8 cellular contexts compared by ENCODE assay signal in the genomic region with DNA sequence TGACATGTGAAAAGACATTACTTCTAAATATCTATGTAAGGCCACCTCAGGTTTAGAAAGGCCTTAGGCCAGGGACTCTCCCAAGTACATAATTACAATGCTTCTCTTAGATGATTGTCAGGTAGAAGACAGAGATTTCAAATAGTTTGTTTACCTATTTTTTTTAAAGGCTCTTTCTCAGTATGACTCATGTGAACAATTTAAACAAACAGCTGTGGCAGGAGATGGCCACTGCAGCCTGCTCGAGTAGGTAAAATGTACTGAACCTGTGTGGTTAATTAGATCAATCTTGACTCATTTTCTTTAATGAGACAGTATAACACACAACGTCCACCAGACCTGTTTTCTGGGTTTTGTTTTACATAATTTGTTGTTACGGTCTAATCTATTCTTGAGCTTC. TPM values are rescaled to one million over a fixed set of nuclear protein-coding genes. Genes with fewer than 3 reads are reported as not detected.
DNase-seq lines count a peak whose midpoint lies in the region; ATAC-seq, FAIRE-seq and TF ChIP-seq lines count a peak whose summit lies in the region.

No MANE protein-coding gene starts in this region.

- no peaks in the 10 kb centered on the region for H3K9me2 ChIP-seq in hepatocyte (replicated peaks; ENCODE audit: insufficient read depth)

- no peaks in the 10 kb centered on the region for H3K79me2 ChIP-seq in hepatocyte

- H3K4me2 ChIP-seq in BLaER1 = 0 out of 2 replicates have a peak overlapping the region, but pooled peaks have one; percentile 52
- no peak overlapping the region for H3K4me2 ChIP-seq in hepatocyte

- H3K27ac ChIP-seq in BLaER1 (no peak overlapping the region), hepatocyte (peak overlapping the region; percentile 14)

- no peak overlapping the region for H3K9ac ChIP-seq in BLaER1

- H2AFZ ChIP-seq in hepatocyte = no peak overlapping the region

- ATAC-seq in GM18909 (IDR thresholded peaks at IDR 0.05; ENCODE audit: poor library complexity, unreplicated experiment) (peak; percentile 93), HG03045 (IDR thresholded peaks at IDR 0.05; ENCODE audit: unreplicated experiment) (peak; percentile 87)

- H3K27me3 ChIP-seq in BLaER1 = no peaks in the 10 kb centered on the region
- H3K27me3 ChIP-seq in hepatocyte = no peaks in the 10 kb centered on the region

- TF ChIP-seq CTCF in hepatocyte (IDR thresholded peaks at IDR 0.05; ENCODE audit: poor library complexity) (no peak), D721Med (IDR thresholded peaks at IDR 0.05; ENCODE audit: insufficient read depth, missing control alignments) (no peak)

- FAIRE-seq in D721Med (lab: Jason Lieb, UNC) = no peak

- H4K20me1 ChIP-seq in BLaER1 = peaks cover 100% of the 10 kb centered on the region
- H4K20me1 ChIP-seq in hepatocyte (ENCODE audit: insufficient read depth, poor library complexity, severe bottlenecking) = no peaks in the 10 kb centered on the region

- H3K4me1 ChIP-seq in BLaER1 (peaks cover 92% of the 10 kb centered on the region), hepatocyte (ENCODE audit: insufficient read depth) (peaks cover 9% of the 10 kb centered on the region)

- H3K9me3 ChIP-seq in BLaER1 = no peaks in the 10 kb centered on the region
- no peaks in the 10 kb centered on the region for H3K9me3 ChIP-seq in hepatocyte (ENCODE audit: low read depth)

- H3K4me3 ChIP-seq in BLaER1 (no peak overlapping the region), hepatocyte (no peak overlapping the region)

- DNase-seq in NCI-H345 (lab: John Stamatoyannopoulos, UW) (peak; percentile 36), hepatocyte (ENCODE audit: low spot score) (peak; percentile 28), NOMO-1 treated with DMSO at 0.1 percent for 48 hours (lab: John Stamatoyannopoulos, UW; ENCODE audit: unreplicated experiment) (no peak), AG20443 (ENCODE audit: low spot score) (no peak), D721Med (ENCODE audit: insufficient read length, low spot score) (no peak)

- WGBS in hepatocyte (ENCODE audit: low lambda C conversion rate, missing lambda C conversion rate) = 31% methylated on average over 3 of the region's 3 CpGs

- H3K36me3 ChIP-seq in BLaER1 (peaks cover 69% of the 10 kb centered on the region), hepatocyte (replicated peaks; ENCODE audit: insufficient read depth, low read depth) (no peaks in the 10 kb centered on the region)

RNA-seq across cellular contexts. Expression of a gene that starts 50.2 kb away (rescaled TPM):
- total RNA-seq in hepatocyte = 7.5 and 8.6 TPM in 2 replicates
- 7.6 and 10.4 TPM in 2 replicates for polyA plus RNA-seq in hepatocyte

Comparison
In these comparisons a context has a peak if more than half of its experiments do, and no peak if none do; other contexts are left out.
1. DNase-seq: peak in NCI-H345 (single experiment) and hepatocyte (single experiment); none in NOMO-1 treated with DMSO at 0.1 percent for 48 hours (single experiment), AG20443 (single experiment) and D721Med (single experiment).